8 cellular contexts compared by ENCODE assay signal in genomic region chr2:179020156-179020750, GRCh38. TPM values are rescaled to one million over a fixed set of nuclear protein-coding genes. Genes with fewer than 3 reads are reported as not detected.
DNase-seq lines count a peak whose midpoint lies in the region; ATAC-seq and TF ChIP-seq lines count a peak whose summit lies in the region.

No MANE protein-coding gene starts in this region.

- no peaks in the 10 kb centered on the region for H3K27me3 Mint-ChIP-seq in naive B cell

- peaks cover 0 to 4% (median under 1%) of the 10 kb centered on the region in 7 donors for H3K9me3 Mint-ChIP-seq in naive B cell

- intact Hi-C loops in body of pancreas (cut with DNase I) (no loop called here), ascending aorta (cut with DNase I) (no loop called here)

- TF ChIP-seq CTCF in body of pancreas (IDR thresholded peaks at IDR 0.05), result peak; percentile 6 to 59 (median 23)
- TF ChIP-seq CTCF in ascending aorta (IDR thresholded peaks at IDR 0.05), result no peak

- H3K36me3 Mint-ChIP-seq in naive B cell, result peaks cover 0 to 1% of the 10 kb centered on the region in 2 donors

- H3K4me1 ChIP-seq in body of pancreas, result no peaks in the 10 kb centered on the region
- H3K4me1 ChIP-seq in ascending aorta, result peaks cover 0 to 4% of the 10 kb centered on the region in 2 donors

- H3K27ac ChIP-seq in body of pancreas (no peak overlapping the region), ascending aorta (no peak overlapping the region)

- H3K9me3 ChIP-seq in body of pancreas (no peaks in the 10 kb centered on the region), ascending aorta (no peaks in the 10 kb centered on the region)

- peak overlapping the region in 1 of 6 donors; percentile 39 for H3K27ac Mint-ChIP-seq in naive B cell

- ATAC-seq in GM21390 (IDR thresholded peaks at IDR 0.05; ENCODE audit: unreplicated experiment), result peak; percentile 56
- ATAC-seq in body of pancreas, result peak; percentile 55
- ATAC-seq in naive B cell (ENCODE audit: low read depth in 2 of 2), result peak; percentile 71 to 75

- WGBS in body of pancreas, 2 donors, result 46 to 55% methylated on average over 3 of the region's 3 CpGs

- peaks cover 21 to 35% (median 32%) of the 10 kb centered on the region in 3 donors for H3K4me1 Mint-ChIP-seq in naive B cell

- H3K4me3 ChIP-seq in body of pancreas (no peak overlapping the region), ascending aorta (no peak overlapping the region)

- H3K27me3 ChIP-seq in body of pancreas, result no peaks in the 10 kb centered on the region
- H3K27me3 ChIP-seq in ascending aorta, result no peaks in the 10 kb centered on the region

- H3K36me3 ChIP-seq in body of pancreas (replicated peaks in 1 of 2; ENCODE audit: insufficient read depth in 1 of 2, low read depth in 2 of 2) (no peaks in the 10 kb centered on the region), ascending aorta (no peaks in the 10 kb centered on the region)

- H3K4me3 Mint-ChIP-seq in naive B cell, result no peak overlapping the region

- DNase-seq in ELR (ENCODE audit: low read depth) (peak; percentile 61), HPDE6-E6E7 (ENCODE audit: extremely low spot score) (peak; percentile 14), RKO (ENCODE audit: low spot score) (peak; percentile 52), body of pancreas (peak; percentile 24 to 63 (median 45)), naive B cell (peak; percentile 26), ascending aorta (ENCODE audit: low spot score in 2 of 2) (no peak), pons (ENCODE audit: low spot score) (no peak)

- no peak for TF ChIP-seq POLR2A in body of pancreas (IDR thresholded peaks at IDR 0.05)

RNA-seq across cellular contexts. Expression of gene CCDC141, which starts 29.7 kb away (rescaled TPM):
- 10 to 100 TPM; 13.7 to 19.4 TPM for total RNA-seq in body of pancreas
- polyA plus RNA-seq in naive B cell (ENCODE audit: low read depth in 6 of 6), result 10 to 100 TPM in 1 of 6 donors, 1 to 10 TPM in 5; 3.3 to 20.1 (median 7.5) TPM
- 2.0 TPM for total RNA-seq in ascending aorta

Comparison
In these comparisons a context has a peak if more than half of its experiments do, and no peak if none do; other contexts are left out.
1. DNase-seq: peak in ELR (single experiment), HPDE6-E6E7 (single experiment), RKO (single experiment), body of pancreas (4 of 4) and naive B cell (single experiment); none in ascending aorta (0 of 2) and pons (single experiment).
2. CTCF ChIP-seq: peak in body of pancreas (7 of 7); none in ascending aorta (0 of 3).
3. Peak in every context shown above with its lines, with median percentiles within 50 percentile points of each other: ATAC-seq.